In genomic region chr6:1610497-1611321, GRCh38 we compare ENCODE assay signal across 7 cellular contexts. TPM values are rescaled to one million over a fixed set of nuclear protein-coding genes. Genes with fewer than 3 reads are reported as not detected.
A peak's percentile ranks its signal among the peaks of the same experiment; 100 is the strongest.
DNase-seq lines count a peak whose midpoint lies in the region; ATAC-seq and TF ChIP-seq lines count a peak whose summit lies in the region.

No MANE protein-coding gene starts in this region.

- H3K27me3 ChIP-seq in parathyroid adenoma (ENCODE audit: control insufficient read depth, insufficient read depth, low read length) = peaks cover 12% of the 10 kb centered on the region

- peak overlapping the region; percentile 48 for H3K27ac ChIP-seq in parathyroid adenoma

- no peaks in the 10 kb centered on the region for H3K36me3 ChIP-seq in parathyroid adenoma (ENCODE audit: control insufficient read depth, insufficient read depth, low read length)

- H3K4me2 ChIP-seq in parathyroid adenoma (ENCODE audit: low read length) = peak overlapping the region; percentile 57

- CTCF ChIA-PET in T-cell (lab: Charles Lee) = no interaction called here

- peak; percentile 16 for ATAC-seq in HG02678 (IDR thresholded peaks at IDR 0.05; ENCODE audit: unreplicated experiment)
- ATAC-seq in T-cell (replicated peaks in 1 of 4) = peak in 3 of 4 experiments; percentile 21 to 30 (median 25)
- no peak for ATAC-seq in HG03565 (IDR thresholded peaks at IDR 0.05; ENCODE audit: unreplicated experiment)

- no peak overlapping the region for H3K9ac ChIP-seq in parathyroid adenoma

- peaks cover 47 to 58% (median 50%) of the 10 kb centered on the region in 3 donors for H3K4me1 Mint-ChIP-seq in T-cell

- POLR2A ChIA-PET in T-cell (lab: Charles Lee) = no interaction called here

- H3K27me3 Mint-ChIP-seq in T-cell = peaks cover 53 to 62% of the 10 kb centered on the region in 2 donors

- H3K27ac Mint-ChIP-seq in T-cell = peak overlapping the region in 1 of 2 donors; percentile 27

- TF ChIP-seq CTCF in GM12864 (IDR thresholded peaks at IDR 0.05; ENCODE audit: low read depth, low read length, missing control alignments) (no peak), parathyroid adenoma (IDR thresholded peaks at IDR 0.05) (no peak)

- no peaks in the 10 kb centered on the region for H3K79me2 ChIP-seq in parathyroid adenoma

- no peaks in the 10 kb centered on the region for H3K9me3 ChIP-seq in parathyroid adenoma (ENCODE audit: control insufficient read depth, low read length)

- H3K4me3 ChIP-seq in GM12864 (ENCODE audit: low read depth, low read length) = peak overlapping the region; percentile 68
- peak overlapping the region; percentile 40 for H3K4me3 ChIP-seq in parathyroid adenoma (ENCODE audit: low read depth, low read length)

- H3K9me3 Mint-ChIP-seq in T-cell = no peaks in the 10 kb centered on the region

- H3K4me3 Mint-ChIP-seq in T-cell = peak overlapping the region; percentile 66 to 82 (median 76)

- H3K4me1 ChIP-seq in parathyroid adenoma = no peaks in the 10 kb centered on the region

- DNase-seq in GM12864 (ENCODE audit: low read depth) (no peak), T-cell (peak in 6 of 34 experiments; percentile 12 to 31 (median 22)), fibroblast of gingiva (ENCODE audit: low read depth) (peak; percentile 33)
- DNase-seq in activated effector memory CD4-positive, alpha-beta T cell treated with Interleukin-2 at 50 U/mL for 16 hours = no peak

- H2AFZ ChIP-seq in parathyroid adenoma = peak overlapping the region; percentile 49

- no peaks in the 10 kb centered on the region for H3K36me3 Mint-ChIP-seq in T-cell

RNA-seq across cellular contexts. Expression of gene FOXC1, which starts 1.0 kb away (rescaled TPM):
- total RNA-seq in T-cell = under 1 TPM in 3 of 5 donors, not detected in 2; 0.09 to 0.15 (median 0.12) TPM
